Comparison of ENCODE assay signal across 3 cellular contexts in the genomic region with DNA sequence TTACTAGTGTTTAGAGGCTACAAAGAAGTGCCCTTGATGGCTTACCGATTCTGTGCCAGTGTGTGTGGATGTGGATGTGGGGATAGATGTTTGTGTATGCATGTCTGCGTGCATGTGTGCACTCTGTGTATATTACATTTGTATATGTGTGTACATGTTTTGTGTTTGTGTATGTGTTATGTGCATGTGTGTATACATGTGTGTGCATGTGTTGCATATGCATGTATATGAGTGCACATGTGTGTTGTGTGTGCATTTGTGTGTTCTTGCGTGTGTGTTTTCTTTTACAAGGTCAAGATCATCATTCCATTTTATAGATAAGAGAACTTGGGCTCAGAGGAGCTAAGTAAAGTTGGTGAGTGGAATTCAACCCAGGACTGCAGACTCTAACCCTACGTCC.
TF ChIP-seq lines count a peak whose summit lies in the region.

No MANE protein-coding gene starts in this region.

TF ChIP-seq in SK-N-SH, 30 proteins besides CTCF, POLR2A, EP300 and RAD21:
- TF ChIP-seq ELF1 (IDR thresholded peaks at IDR 0.05) (no peak), FOXJ3 (CRISPR knock-in tag; IDR thresholded peaks at IDR 0.05) (no peak), SIN3A (IDR thresholded peaks at IDR 0.05; ENCODE audit: borderline replicate concordance, low read depth, low read length) (no peak), RCOR1 (IDR thresholded peaks at IDR 0.05; ENCODE audit: low read length) (no peak), GATA2 (CRISPR knock-in tag; IDR thresholded peaks at IDR 0.05) (no peak), TCF12 (IDR thresholded peaks at IDR 0.05) (no peak)
- TF ChIP-seq, protein P1, sequence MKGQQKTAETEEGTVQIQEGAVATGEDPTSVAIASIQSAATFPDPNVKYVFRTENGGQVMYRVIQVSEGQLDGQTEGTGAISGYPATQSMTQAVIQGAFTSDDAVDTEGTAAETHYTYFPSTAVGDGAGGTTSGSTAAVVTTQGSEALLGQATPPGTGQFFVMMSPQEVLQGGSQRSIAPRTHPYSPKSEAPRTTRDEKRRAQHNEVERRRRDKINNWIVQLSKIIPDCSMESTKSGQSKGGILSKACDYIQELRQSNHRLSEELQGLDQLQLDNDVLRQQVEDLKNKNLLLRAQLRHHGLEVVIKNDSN (IDR thresholded peaks at IDR 0.05; ENCODE audit: borderline replicate concordance, low read depth): no peak

TF ChIP-seq in SK-N-SH treated with all-trans-retinoic acid at 6 μM for 48 hours, 23 proteins besides CTCF, POLR2A, EP300 and RAD21:
- TF ChIP-seq ESRRG (CRISPR knock-in tag; IDR thresholded peaks at IDR 0.05): no peak
TF ChIP-seq in SK-N-SH treated with all-trans-retinoic acid at 6 μM for 48 hours: peak in this region for 0.

TF ChIP-seq in H1, 55 proteins besides CTCF, POLR2A, EP300 and RAD21:
- TF ChIP-seq, protein P2, sequence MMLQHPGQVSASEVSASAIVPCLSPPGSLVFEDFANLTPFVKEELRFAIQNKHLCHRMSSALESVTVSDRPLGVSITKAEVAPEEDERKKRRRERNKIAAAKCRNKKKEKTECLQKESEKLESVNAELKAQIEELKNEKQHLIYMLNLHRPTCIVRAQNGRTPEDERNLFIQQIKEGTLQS (IDR thresholded peaks at IDR 0.05; ENCODE audit: insufficient read depth, low read depth, low read length): no peak
- TF ChIP-seq JUN (IDR thresholded peaks at IDR 0.05; ENCODE audit: low read depth, low read length): no peak
- no peak for TF ChIP-seq FOSL1 (IDR thresholded peaks at IDR 0.05; ENCODE audit: insufficient read depth, low read depth, low read length)
- no peak for TF ChIP-seq POLR2AphosphoS5 (IDR thresholded peaks at IDR 0.05; ENCODE audit: low read depth, low read length)
- TF ChIP-seq RBBP5 (IDR thresholded peaks at IDR 0.05; ENCODE audit: borderline replicate concordance, low read depth, low read length): no peak
- TF ChIP-seq EZH2 (IDR thresholded peaks at IDR 0.05; ENCODE audit: low read depth, low read length, severe bottlenecking): no peak
- no peak for TF ChIP-seq JUND (IDR thresholded peaks at IDR 0.05; ENCODE audit: low read length)
- no peak for TF ChIP-seq ASH2L (IDR thresholded peaks at IDR 0.05; ENCODE audit: low read length)
- TF ChIP-seq RNF2 (IDR thresholded peaks at IDR 0.05; ENCODE audit: borderline replicate concordance, low read depth, low read length, missing control alignments, poor library complexity, severe bottlenecking): no peak
- no peak for TF ChIP-seq SRF (IDR thresholded peaks at IDR 0.05; ENCODE audit: low read depth, low read length)
- no peak for TF ChIP-seq CHD2 (IDR thresholded peaks at IDR 0.05; ENCODE audit: low read length)
- TF ChIP-seq SP1 (IDR thresholded peaks at IDR 0.05; ENCODE audit: low read depth, low read length): no peak
- TF ChIP-seq TEAD4 (IDR thresholded peaks at IDR 0.05; ENCODE audit: low read depth, low read length): no peak
- no peak for TF ChIP-seq CEBPB (IDR thresholded peaks at IDR 0.05; ENCODE audit: low read depth, low read length)
TF ChIP-seq in H1: peak in this region for 0.
